9 cellular contexts compared by ENCODE assay signal in genomic region chr17:75845933-75846700, GRCh38. TPM values are rescaled to one million over a fixed set of nuclear protein-coding genes. Genes with fewer than 3 reads are reported as not detected.
A peak's percentile ranks its signal among the peaks of the same experiment; 100 is the strongest.
DNase-seq lines count a peak whose midpoint lies in the region; ATAC-seq, FAIRE-seq and TF ChIP-seq lines count a peak whose summit lies in the region.
"Had no signal": no experiment of that assay in that cellular context is flagged by ENCODE, and none has a peak within 500 bp of the region (broad histone marks: within the 10 kb centered on the region; RNA-seq: fewer than 3 reads in every experiment).

No MANE protein-coding gene starts in this region.

- H3K9me3 ChIP-seq in HepG2 (ENCODE audit: low read length) = no peaks in the 10 kb centered on the region
- H3K9me3 ChIP-seq in subcutaneous abdominal adipose tissue (ENCODE audit: control insufficient read depth in 5 of 5, low read length in 5 of 5) = no peaks in the 10 kb centered on the region

- intact Hi-C loops in activated T-helper 2 cell treated with anti-CD3 and anti-CD28 coated beads, Interferon-gamma antibody, Interleukin-2, Interleukin-4, amounts not matched to agents 10 μg/mL and 5 μg/mL and 100 μg/mL, durations not matched to agents 14 hours and 24 hours and 36 hours (cut with micrococcal nuclease) = no loop called here
- intact Hi-C loops in HepG2 (cut with micrococcal nuclease; ENCODE audit: unreplicated experiment) = loop anchor here (2.0 kb wide), 1 partner anchor 67 kb away; a partner anchor contains a TSS

- no peaks in the 10 kb centered on the region for H3K9me3 Mint-ChIP-seq in activated T-helper 2 cell treated with anti-CD3 and anti-CD28 coated beads, Interferon-gamma antibody, Interleukin-2, Interleukin-4, amounts not matched to agents 10 μg/mL and 5 μg/mL and 100 μg/mL, durations not matched to agents 14 hours and 24 hours and 36 hours

- POLR2A ChIA-PET in HepG2 (lab: Yijun Ruan, JAX) = interaction anchor here (0.7 to 7.7 kb wide), 26 partner anchors 10 to 154 kb away, joined by 3 to 229 read pairs (median 13); partner anchors contain the start of genes CDK3, GALK1, MRPL38 and TRIM47

- no peaks in the 10 kb centered on the region for H3K27me3 Mint-ChIP-seq in activated T-helper 2 cell treated with anti-CD3 and anti-CD28 coated beads, Interferon-gamma antibody, Interleukin-2, Interleukin-4, amounts not matched to agents 10 μg/mL and 5 μg/mL and 100 μg/mL, durations not matched to agents 14 hours and 24 hours and 36 hours (ENCODE audit: low read depth)

- peak overlapping the region in 1 of 3 experiments; percentile 19; a peak in 1 of 6 replicates for H3K4me3 ChIP-seq in HepG2 (replicated peaks in 1 of 3; ENCODE audit: insufficient read depth in 1 of 3, low read depth in 2 of 3, low read length in 3 of 3)
- H3K4me3 ChIP-seq in subcutaneous abdominal adipose tissue (ENCODE audit: low read depth in 1 of 5, low read length in 5 of 5) = peak overlapping the region in 1 of 5 donors; percentile 9

- H3K4me3 Mint-ChIP-seq in activated T-helper 2 cell treated with anti-CD3 and anti-CD28 coated beads, Interferon-gamma antibody, Interleukin-2, Interleukin-4, amounts not matched to agents 10 μg/mL and 5 μg/mL and 100 μg/mL, durations not matched to agents 14 hours and 24 hours and 36 hours (ENCODE audit: low read depth) = peak overlapping the region; percentile 55

- FAIRE-seq in HepG2 (lab: Jason Lieb, UNC) = no peak
- FAIRE-seq: A204.1 had no signal

- ATAC-seq in HepG2 (no peak), HG02970 (IDR thresholded peaks at IDR 0.05; ENCODE audit: low FRiP score, unreplicated experiment) (no peak), HG02678 (IDR thresholded peaks at IDR 0.05; ENCODE audit: unreplicated experiment) (no peak)

- H2AFZ ChIP-seq in HepG2 (ENCODE audit: low read length) = no peak overlapping the region

- TF ChIP-seq POLR2A in HepG2 (IDR thresholded peaks at IDR 0.05; ENCODE audit: insufficient read depth in 1 of 2, low read depth in 2 of 2, low read length in 2 of 2) = no peak

- peaks cover 7 to 30% of the 10 kb centered on the region in 2 experiments for H3K36me3 ChIP-seq in HepG2 (replicated peaks in 1 of 2; ENCODE audit: control insufficient read depth in 1 of 2, insufficient read depth in 2 of 2, low read length in 2 of 2)
- H3K36me3 ChIP-seq in subcutaneous abdominal adipose tissue (ENCODE audit: control insufficient read depth in 5 of 5, insufficient read depth in 5 of 5, low read length in 5 of 5) = peaks cover 0 to 52% (median 51%) of the 10 kb centered on the region in 5 donors

- DNase-seq in DMS53 (lab: John Stamatoyannopoulos, UW) (peak; percentile 69), DMS53 treated with DMSO at 0.1 percent for 48 hours (lab: John Stamatoyannopoulos, UW; ENCODE audit: unreplicated experiment) (no peak), HepG2 (ENCODE audit: low spot score) (no peak), DMS114 treated with DMSO at 0.1 percent for 48 hours (lab: John Stamatoyannopoulos, UW; ENCODE audit: unreplicated experiment) (no peak)
- DNase-seq in activated T-helper 2 cell treated with anti-CD3 and anti-CD28 coated beads, Interferon-gamma antibody, Interleukin-2, Interleukin-4, amounts not matched to agents 10 μg/mL and 5 μg/mL and 100 μg/mL, durations not matched to agents 14 hours and 24 hours and 36 hours (ENCODE audit: low spot score) = no peak

- H3K27ac Mint-ChIP-seq in activated T-helper 2 cell treated with anti-CD3 and anti-CD28 coated beads, Interferon-gamma antibody, Interleukin-2, Interleukin-4, amounts not matched to agents 10 μg/mL and 5 μg/mL and 100 μg/mL, durations not matched to agents 14 hours and 24 hours and 36 hours = peak overlapping the region; percentile 67

- in situ Hi-C loops in HepG2 (cut with HindIII; ENCODE audit: extremely low pct_ligation_motif_present, low pct_unique_long_range_greater_than_20kb) = no loop called here

- CTCF ChIA-PET in HepG2 (lab: Yijun Ruan, JAX; ENCODE audit: low intra/inter-chr PET ratio, low total read pairs) = interaction anchor here (3.0 kb wide), 1 partner anchor 15 kb away, joined by 7 read pairs; no protein-coding TSS in a partner anchor

- H3K27ac ChIP-seq in HepG2 (ENCODE audit: extremely low read length, insufficient read depth, low read length) (peak overlapping the region; percentile 69), subcutaneous abdominal adipose tissue (ENCODE audit: low read depth, low read length) (peak overlapping the region; percentile 94)

- peaks cover 45% of the 10 kb centered on the region for H3K36me3 Mint-ChIP-seq in activated T-helper 2 cell treated with anti-CD3 and anti-CD28 coated beads, Interferon-gamma antibody, Interleukin-2, Interleukin-4, amounts not matched to agents 10 μg/mL and 5 μg/mL and 100 μg/mL, durations not matched to agents 14 hours and 24 hours and 36 hours (ENCODE audit: low read depth)

- no peaks in the 10 kb centered on the region for H3K79me2 ChIP-seq in HepG2 (ENCODE audit: insufficient read depth, low read length)

- peak overlapping the region; percentile 11; the same call in 1 of the 2 replicates for H3K9ac ChIP-seq in HepG2 (ENCODE audit: insufficient read depth, low read depth, low read length)
- peak overlapping the region in 2 of 5 donors; percentile 59 to 60 for H3K9ac ChIP-seq in subcutaneous abdominal adipose tissue (ENCODE audit: low read length in 5 of 5)

- peaks cover 70% of the 10 kb centered on the region for H3K4me1 ChIP-seq in HepG2 (ENCODE audit: insufficient read depth, low read length)
- H3K4me1 ChIP-seq in subcutaneous abdominal adipose tissue (ENCODE audit: control insufficient read depth in 5 of 5, insufficient read depth in 5 of 5, low read length in 5 of 5) = peaks cover 23 to 62% (median 61%) of the 10 kb centered on the region in 5 donors

- H3K4me2 ChIP-seq in HepG2 (ENCODE audit: low read depth, low read length) = peak overlapping the region; percentile 96

- no peak for TF ChIP-seq RAD21 in HepG2 (CRISPR knock-in tag; IDR thresholded peaks at IDR 0.05)

- TSS peak; percentile 24 for BruUV-seq in HepG2 (replicated peaks; lab: Mats Ljungman, UMichigan)

- H3K27me3 ChIP-seq in HepG2 (ENCODE audit: control insufficient read depth in 1 of 2, insufficient read depth in 2 of 2, low read length in 2 of 2) (no peaks in the 10 kb centered on the region), subcutaneous abdominal adipose tissue (ENCODE audit: control insufficient read depth in 5 of 5, insufficient read depth in 4 of 5, low read length in 5 of 5) (no peaks in the 10 kb centered on the region)

- 0 out of 2 replicates have a peak, but pooled peaks cover 2% of the 10 kb centered on the region for H4K20me1 ChIP-seq in HepG2 (ENCODE audit: insufficient read depth, low read length)

- TF ChIP-seq CTCF in HepG2 (CRISPR knock-in tag; IDR thresholded peaks at IDR 0.05) = 0 out of 2 replicates have a peak, but pooled peaks have one; percentile 6

- TF ChIP-seq EP300 in HepG2 (IDR thresholded peaks at IDR 0.05; ENCODE audit: low read depth in 2 of 2, low read length in 2 of 2) (no peak), HepG2 (CRISPR knock-in tag; IDR thresholded peaks at IDR 0.05; ENCODE audit: borderline replicate concordance) (no peak)

- 80% methylated on average over 22 of the region's 22 CpGs for WGBS in HepG2 (ENCODE audit: low lambda C conversion rate)

- H3K4me1 Mint-ChIP-seq in activated T-helper 2 cell treated with anti-CD3 and anti-CD28 coated beads, Interferon-gamma antibody, Interleukin-2, Interleukin-4, amounts not matched to agents 10 μg/mL and 5 μg/mL and 100 μg/mL, durations not matched to agents 14 hours and 24 hours and 36 hours (ENCODE audit: low read depth) = peaks cover 10% of the 10 kb centered on the region

RNA-seq across cellular contexts. Expression of gene UNC13D, which starts 1.9 kb away (rescaled TPM):
- total RNA-seq in activated T-helper 2 cell treated with anti-CD3 and anti-CD28 coated beads, Interferon-gamma antibody, Interleukin-2, Interleukin-4, amounts not matched to agents 10 μg/mL and 5 μg/mL and 100 μg/mL, durations not matched to agents 14 hours and 24 hours and 36 hours = 165 and 175 TPM in 2 replicates
- 27.2 and 42.7 TPM in 2 replicates for total RNA-seq in HepG2 (2016; rRNA removed; fragmentation: Illumina TruSeq; extraction: Trizol)
- 14.5 and 15.7 TPM in 2 replicates for total RNA-seq in HepG2 (2016; cell fraction: cytosol; rRNA removed; fragmentation: Illumina TruSeq; extraction: Trizol; ENCODE audit: low read depth)
- total RNA-seq in HepG2 (2016; cell fraction: insoluble cytoplasmic fraction; rRNA removed; fragmentation: Illumina TruSeq; extraction: Trizol) = 22.9 and 43.4 TPM in 2 replicates
- 23.8 and 27.2 TPM in 2 replicates for total RNA-seq in HepG2 (2016; cell fraction: membrane; rRNA removed; fragmentation: Illumina TruSeq; extraction: Trizol)
- total RNA-seq in HepG2 (2016; cell fraction: nucleus; rRNA removed; fragmentation: Illumina TruSeq; extraction: Trizol) = 38.7 and 48.5 TPM in 2 replicates
- polyA plus RNA-seq in HepG2 (2011; rRNA removed) = 29.7 and 40.0 TPM in 2 replicates
- polyA plus RNA-seq in HepG2 (2011; cell fraction: cytosol; rRNA removed) = 7.5 and 12.9 TPM in 2 replicates
- 244 and 327 TPM in 2 replicates for polyA plus RNA-seq in HepG2 (2011; cell fraction: nucleus; rRNA removed)
- 21.7 and 27.3 TPM in 2 replicates for polyA plus RNA-seq in HepG2 (2012)
- 6.0 and 6.9 TPM in 2 replicates for polyA plus RNA-seq in HepG2 (2016; cell fraction: cytosol; fragmentation: Illumina TruSeq; extraction: Trizol; ENCODE audit: low read depth)
- polyA plus RNA-seq in HepG2 (2016; cell fraction: insoluble cytoplasmic fraction; fragmentation: Illumina TruSeq; extraction: Trizol; ENCODE audit: low read depth) = 21.6 and 29.9 TPM in 2 replicates
- polyA plus RNA-seq in HepG2 (2016; cell fraction: membrane; fragmentation: Illumina TruSeq; extraction: Trizol; ENCODE audit: low read depth) = 17.3 and 18.9 TPM in 2 replicates
- polyA plus RNA-seq in HepG2 (2016; cell fraction: nucleus; fragmentation: Illumina TruSeq; extraction: Trizol; ENCODE audit: insufficient read depth, low read depth) = 126 and 127 TPM in 2 replicates
- 76.6 and 82.7 TPM in 2 replicates for polyA minus RNA-seq in HepG2 (2011; rRNA and poly(A)+ RNA removed; ENCODE audit: low replicate concordance)
- polyA minus RNA-seq in HepG2 (2011; cell fraction: cytosol; rRNA and poly(A)+ RNA removed) = 20.3 and 24.5 TPM in 2 replicates
- polyA minus RNA-seq in HepG2 (2011; cell fraction: nucleus; rRNA and poly(A)+ RNA removed) = 59.1 and 68.5 TPM in 2 replicates

RNA-seq across cellular contexts. Expression of gene WBP2, which starts 9.0 kb away (rescaled TPM):
- total RNA-seq in activated T-helper 2 cell treated with anti-CD3 and anti-CD28 coated beads, Interferon-gamma antibody, Interleukin-2, Interleukin-4, amounts not matched to agents 10 μg/mL and 5 μg/mL and 100 μg/mL, durations not matched to agents 14 hours and 24 hours and 36 hours = 79.3 and 80.7 TPM in 2 replicates
- total RNA-seq in HepG2 (2016; rRNA removed; fragmentation: Illumina TruSeq; extraction: Trizol) = 28.2 and 29.2 TPM in 2 replicates
- 15.4 and 19.3 TPM in 2 replicates for total RNA-seq in HepG2 (2016; cell fraction: cytosol; rRNA removed; fragmentation: Illumina TruSeq; extraction: Trizol; ENCODE audit: low read depth)
- 23.5 and 33.2 TPM in 2 replicates for total RNA-seq in HepG2 (2016; cell fraction: insoluble cytoplasmic fraction; rRNA removed; fragmentation: Illumina TruSeq; extraction: Trizol)
- total RNA-seq in HepG2 (2016; cell fraction: membrane; rRNA removed; fragmentation: Illumina TruSeq; extraction: Trizol) = 22.1 and 25.3 TPM in 2 replicates
- 17.9 and 23.5 TPM in 2 replicates for total RNA-seq in HepG2 (2016; cell fraction: nucleus; rRNA removed; fragmentation: Illumina TruSeq; extraction: Trizol)
- 29.5 and 34.6 TPM in 2 replicates for polyA plus RNA-seq in HepG2 (2011; rRNA removed)
- 24.9 and 26.1 TPM in 2 replicates for polyA plus RNA-seq in HepG2 (2011; cell fraction: cytosol; rRNA removed)
- 77.1 and 77.4 TPM in 2 replicates for polyA plus RNA-seq in HepG2 (2011; cell fraction: nucleus; rRNA removed)
- 95.2 and 97.1 TPM in 2 replicates for polyA plus RNA-seq in HepG2 (2012)
- polyA plus RNA-seq in HepG2 (2016; cell fraction: cytosol; fragmentation: Illumina TruSeq; extraction: Trizol; ENCODE audit: low read depth) = 14.4 and 17.2 TPM in 2 replicates
- 51.6 and 76.7 TPM in 2 replicates for polyA plus RNA-seq in HepG2 (2016; cell fraction: insoluble cytoplasmic fraction; fragmentation: Illumina TruSeq; extraction: Trizol; ENCODE audit: low read depth)
- polyA plus RNA-seq in HepG2 (2016; cell fraction: membrane; fragmentation: Illumina TruSeq; extraction: Trizol; ENCODE audit: low read depth) = 27.3 and 29.7 TPM in 2 replicates
- polyA plus RNA-seq in HepG2 (2016; cell fraction: nucleus; fragmentation: Illumina TruSeq; extraction: Trizol; ENCODE audit: insufficient read depth, low read depth) = 87.1 and 89.4 TPM in 2 replicates
- 39.8 and 42.3 TPM in 2 replicates for polyA minus RNA-seq in HepG2 (2011; rRNA and poly(A)+ RNA removed; ENCODE audit: low replicate concordance)
- 35.5 and 39.9 TPM in 2 replicates for polyA minus RNA-seq in HepG2 (2011; cell fraction: cytosol; rRNA and poly(A)+ RNA removed)
- polyA minus RNA-seq in HepG2 (2011; cell fraction: nucleus; rRNA and poly(A)+ RNA removed) = 30.1 and 38.2 TPM in 2 replicates

RNA-seq across cellular contexts. Expression of gene TRIM47, which starts 32.3 kb away (rescaled TPM):
- 22.5 and 24.5 TPM in 2 replicates for total RNA-seq in activated T-helper 2 cell treated with anti-CD3 and anti-CD28 coated beads, Interferon-gamma antibody, Interleukin-2, Interleukin-4, amounts not matched to agents 10 μg/mL and 5 μg/mL and 100 μg/mL, durations not matched to agents 14 hours and 24 hours and 36 hours
- 59.7 and 82.0 TPM in 2 replicates for total RNA-seq in HepG2 (2016; rRNA removed; fragmentation: Illumina TruSeq; extraction: Trizol)
- 24.8 and 27.6 TPM in 2 replicates for total RNA-seq in HepG2 (2016; cell fraction: cytosol; rRNA removed; fragmentation: Illumina TruSeq; extraction: Trizol; ENCODE audit: low read depth)
- total RNA-seq in HepG2 (2016; cell fraction: insoluble cytoplasmic fraction; rRNA removed; fragmentation: Illumina TruSeq; extraction: Trizol) = 52.0 and 87.1 TPM in 2 replicates
- 34.8 and 37.7 TPM in 2 replicates for total RNA-seq in HepG2 (2016; cell fraction: membrane; rRNA removed; fragmentation: Illumina TruSeq; extraction: Trizol)
- 65.7 and 73.6 TPM in 2 replicates for total RNA-seq in HepG2 (2016; cell fraction: nucleus; rRNA removed; fragmentation: Illumina TruSeq; extraction: Trizol)
- polyA plus RNA-seq in HepG2 (2011; rRNA removed) = 33.5 and 45.8 TPM in 2 replicates
- 29.2 and 33.8 TPM in 2 replicates for polyA plus RNA-seq in HepG2 (2011; cell fraction: cytosol; rRNA removed)
- polyA plus RNA-seq in HepG2 (2011; cell fraction: nucleus; rRNA removed) = 126 and 158 TPM in 2 replicates
- 46.3 and 58.3 TPM in 2 replicates for polyA plus RNA-seq in HepG2 (2012)
- 11.8 and 13.6 TPM in 2 replicates for polyA plus RNA-seq in HepG2 (2016; cell fraction: cytosol; fragmentation: Illumina TruSeq; extraction: Trizol; ENCODE audit: low read depth)
- 67.4 and 93.5 TPM in 2 replicates for polyA plus RNA-seq in HepG2 (2016; cell fraction: insoluble cytoplasmic fraction; fragmentation: Illumina TruSeq; extraction: Trizol; ENCODE audit: low read depth)
- 24.7 and 30.6 TPM in 2 replicates for polyA plus RNA-seq in HepG2 (2016; cell fraction: membrane; fragmentation: Illumina TruSeq; extraction: Trizol; ENCODE audit: low read depth)
- polyA plus RNA-seq in HepG2 (2016; cell fraction: nucleus; fragmentation: Illumina TruSeq; extraction: Trizol; ENCODE audit: insufficient read depth, low read depth) = 129 and 138 TPM in 2 replicates
- polyA minus RNA-seq in HepG2 (2011; rRNA and poly(A)+ RNA removed; ENCODE audit: low replicate concordance) = 24.4 and 64.0 TPM in 2 replicates
- polyA minus RNA-seq in HepG2 (2011; cell fraction: cytosol; rRNA and poly(A)+ RNA removed) = 30.4 and 41.4 TPM in 2 replicates
- 31.9 and 40.8 TPM in 2 replicates for polyA minus RNA-seq in HepG2 (2011; cell fraction: nucleus; rRNA and poly(A)+ RNA removed)

RNA-seq across cellular contexts. Expression of gene TRIM65, which starts 50.6 kb away (rescaled TPM):
- total RNA-seq in activated T-helper 2 cell treated with anti-CD3 and anti-CD28 coated beads, Interferon-gamma antibody, Interleukin-2, Interleukin-4, amounts not matched to agents 10 μg/mL and 5 μg/mL and 100 μg/mL, durations not matched to agents 14 hours and 24 hours and 36 hours = 42.8 and 45.6 TPM in 2 replicates
- 22.4 and 24.6 TPM in 2 replicates for total RNA-seq in HepG2 (2016; rRNA removed; fragmentation: Illumina TruSeq; extraction: Trizol)
- 3.6 and 3.8 TPM in 2 replicates for total RNA-seq in HepG2 (2016; cell fraction: cytosol; rRNA removed; fragmentation: Illumina TruSeq; extraction: Trizol; ENCODE audit: low read depth)
- 23.0 and 23.6 TPM in 2 replicates for total RNA-seq in HepG2 (2016; cell fraction: insoluble cytoplasmic fraction; rRNA removed; fragmentation: Illumina TruSeq; extraction: Trizol)
- total RNA-seq in HepG2 (2016; cell fraction: membrane; rRNA removed; fragmentation: Illumina TruSeq; extraction: Trizol) = 8.9 and 9.0 TPM in 2 replicates
- total RNA-seq in HepG2 (2016; cell fraction: nucleus; rRNA removed; fragmentation: Illumina TruSeq; extraction: Trizol) = 11.5 and 14.9 TPM in 2 replicates
- 10.3 and 15.2 TPM in 2 replicates for polyA plus RNA-seq in HepG2 (2011; rRNA removed)
- polyA plus RNA-seq in HepG2 (2011; cell fraction: cytosol; rRNA removed) = 10.5 and 11.9 TPM in 2 replicates
- polyA plus RNA-seq in HepG2 (2011; cell fraction: nucleus; rRNA removed) = 14.3 and 15.6 TPM in 2 replicates
- 9.0 and 10.3 TPM in 2 replicates for polyA plus RNA-seq in HepG2 (2012)
- 2.4 and 2.5 TPM in 2 replicates for polyA plus RNA-seq in HepG2 (2016; cell fraction: cytosol; fragmentation: Illumina TruSeq; extraction: Trizol; ENCODE audit: low read depth)
- 18.6 and 20.0 TPM in 2 replicates for polyA plus RNA-seq in HepG2 (2016; cell fraction: insoluble cytoplasmic fraction; fragmentation: Illumina TruSeq; extraction: Trizol; ENCODE audit: low read depth)
- polyA plus RNA-seq in HepG2 (2016; cell fraction: membrane; fragmentation: Illumina TruSeq; extraction: Trizol; ENCODE audit: low read depth) = 5.1 and 5.7 TPM in 2 replicates
- 31.5 and 31.7 TPM in 2 replicates for polyA plus RNA-seq in HepG2 (2016; cell fraction: nucleus; fragmentation: Illumina TruSeq; extraction: Trizol; ENCODE audit: insufficient read depth, low read depth)
- polyA minus RNA-seq in HepG2 (2011; rRNA and poly(A)+ RNA removed; ENCODE audit: low replicate concordance) = 13.4 and 15.0 TPM in 2 replicates
- polyA minus RNA-seq in HepG2 (2011; cell fraction: cytosol; rRNA and poly(A)+ RNA removed) = 8.8 and 8.9 TPM in 2 replicates
- polyA minus RNA-seq in HepG2 (2011; cell fraction: nucleus; rRNA and poly(A)+ RNA removed) = 4.0 and 5.3 TPM in 2 replicates

RNA-seq across cellular contexts. Expression of gene MRPL38, which starts 58.6 kb away (rescaled TPM):
- 127 and 139 TPM in 2 replicates for total RNA-seq in activated T-helper 2 cell treated with anti-CD3 and anti-CD28 coated beads, Interferon-gamma antibody, Interleukin-2, Interleukin-4, amounts not matched to agents 10 μg/mL and 5 μg/mL and 100 μg/mL, durations not matched to agents 14 hours and 24 hours and 36 hours
- 88.8 and 125 TPM in 2 replicates for total RNA-seq in HepG2 (2016; rRNA removed; fragmentation: Illumina TruSeq; extraction: Trizol)
- total RNA-seq in HepG2 (2016; cell fraction: cytosol; rRNA removed; fragmentation: Illumina TruSeq; extraction: Trizol; ENCODE audit: low read depth) = 53.2 and 53.6 TPM in 2 replicates
- 73.5 and 128 TPM in 2 replicates for total RNA-seq in HepG2 (2016; cell fraction: insoluble cytoplasmic fraction; rRNA removed; fragmentation: Illumina TruSeq; extraction: Trizol)
- 62.4 and 67.5 TPM in 2 replicates for total RNA-seq in HepG2 (2016; cell fraction: membrane; rRNA removed; fragmentation: Illumina TruSeq; extraction: Trizol)
- total RNA-seq in HepG2 (2016; cell fraction: nucleus; rRNA removed; fragmentation: Illumina TruSeq; extraction: Trizol) = 71.0 and 89.4 TPM in 2 replicates
- 83.7 and 91.0 TPM in 2 replicates for polyA plus RNA-seq in HepG2 (2011; rRNA removed)
- 36.5 and 58.7 TPM in 2 replicates for polyA plus RNA-seq in HepG2 (2011; cell fraction: cytosol; rRNA removed)
- 354 and 357 TPM in 2 replicates for polyA plus RNA-seq in HepG2 (2011; cell fraction: nucleus; rRNA removed)
- polyA plus RNA-seq in HepG2 (2012) = 56.1 and 67.2 TPM in 2 replicates
- 36.0 and 42.4 TPM in 2 replicates for polyA plus RNA-seq in HepG2 (2016; cell fraction: cytosol; fragmentation: Illumina TruSeq; extraction: Trizol; ENCODE audit: low read depth)
- polyA plus RNA-seq in HepG2 (2016; cell fraction: insoluble cytoplasmic fraction; fragmentation: Illumina TruSeq; extraction: Trizol; ENCODE audit: low read depth) = 69.7 and 88.6 TPM in 2 replicates
- 48.5 and 49.3 TPM in 2 replicates for polyA plus RNA-seq in HepG2 (2016; cell fraction: membrane; fragmentation: Illumina TruSeq; extraction: Trizol; ENCODE audit: low read depth)
- polyA plus RNA-seq in HepG2 (2016; cell fraction: nucleus; fragmentation: Illumina TruSeq; extraction: Trizol; ENCODE audit: insufficient read depth, low read depth) = 191 and 212 TPM in 2 replicates
- 110 and 142 TPM in 2 replicates for polyA minus RNA-seq in HepG2 (2011; rRNA and poly(A)+ RNA removed; ENCODE audit: low replicate concordance)
- 44.8 and 58.7 TPM in 2 replicates for polyA minus RNA-seq in HepG2 (2011; cell fraction: cytosol; rRNA and poly(A)+ RNA removed)
- 57.4 and 57.8 TPM in 2 replicates for polyA minus RNA-seq in HepG2 (2011; cell fraction: nucleus; rRNA and poly(A)+ RNA removed)
